8 cellular contexts compared by ENCODE assay signal in the genomic region with DNA sequence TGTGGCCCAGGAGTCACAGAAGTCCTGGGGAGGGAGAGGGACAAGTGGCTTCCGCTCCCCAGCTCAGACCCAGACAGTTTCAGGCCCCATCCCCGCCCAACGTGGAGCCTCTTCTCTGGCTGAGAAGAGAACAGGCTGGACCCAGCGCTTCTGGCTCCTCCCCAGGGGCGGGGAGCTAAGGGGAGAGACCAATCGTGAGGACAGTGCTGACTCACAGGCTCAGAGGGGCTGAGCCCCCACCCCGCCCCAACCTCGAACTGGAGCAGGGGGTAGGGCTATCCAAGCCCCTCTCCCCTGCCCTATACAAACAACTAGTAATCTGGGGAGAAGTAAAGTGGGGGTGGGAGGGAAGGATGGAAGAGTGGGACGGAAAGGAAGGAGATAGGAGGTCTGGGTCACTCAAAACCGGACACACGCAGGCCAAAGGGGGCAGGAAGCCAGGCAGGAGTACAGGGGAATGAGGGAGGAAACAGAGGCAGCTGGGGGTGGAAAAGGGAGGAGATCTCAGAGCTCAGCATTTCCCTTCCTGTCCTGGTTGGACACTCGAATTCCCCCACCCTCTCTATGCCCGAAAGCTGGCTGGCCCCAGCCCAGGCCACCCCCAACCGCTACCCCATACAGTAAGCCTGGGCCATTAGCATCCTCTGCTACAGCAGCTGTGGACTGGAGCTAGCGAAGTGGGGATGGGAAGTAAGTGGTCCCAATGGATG. TPM values are rescaled to one million over a fixed set of nuclear protein-coding genes. Genes with fewer than 3 reads are reported as not detected.
A peak's percentile ranks its signal among the peaks of the same experiment; 100 is the strongest.
DNase-seq lines count a peak whose midpoint lies in the region; ATAC-seq and TF ChIP-seq lines count a peak whose summit lies in the region.

A gene with protein sequence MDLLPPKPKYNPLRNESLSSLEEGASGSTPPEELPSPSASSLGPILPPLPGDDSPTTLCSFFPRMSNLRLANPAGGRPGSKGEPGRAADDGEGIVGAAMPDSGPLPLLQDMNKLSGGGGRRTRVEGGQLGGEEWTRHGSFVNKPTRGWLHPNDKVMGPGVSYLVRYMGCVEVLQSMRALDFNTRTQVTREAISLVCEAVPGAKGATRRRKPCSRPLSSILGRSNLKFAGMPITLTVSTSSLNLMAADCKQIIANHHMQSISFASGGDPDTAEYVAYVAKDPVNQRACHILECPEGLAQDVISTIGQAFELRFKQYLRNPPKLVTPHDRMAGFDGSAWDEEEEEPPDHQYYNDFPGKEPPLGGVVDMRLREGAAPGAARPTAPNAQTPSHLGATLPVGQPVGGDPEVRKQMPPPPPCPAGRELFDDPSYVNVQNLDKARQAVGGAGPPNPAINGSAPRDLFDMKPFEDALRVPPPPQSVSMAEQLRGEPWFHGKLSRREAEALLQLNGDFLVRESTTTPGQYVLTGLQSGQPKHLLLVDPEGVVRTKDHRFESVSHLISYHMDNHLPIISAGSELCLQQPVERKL (minus strand): TSS at position 117 of the 710 bp plus-strand sequence. CDS start 221 bp downstream, outside the sequence.

- peaks cover 33% of the 10 kb centered on the region for H3K4me1 Mint-ChIP-seq in activated T-cell treated with anti-CD3 and anti-CD28 coated beads, Interleukin-2, amount 50 U/mL, for 24 hours (ENCODE audit: low read depth)

- peak; percentile 54 for DNase-seq in activated T-cell treated with anti-CD3 and anti-CD28 coated beads, Interleukin-2, amount 50 U/mL, for 24 hours
- DNase-seq in activated T-cell treated with anti-CD3 and anti-CD28 coated beads for 4 hours (no peak), NCI-H446 (lab: John Stamatoyannopoulos, UW) (peak; percentile 84 to 93), fibroblast of mammary gland (ENCODE audit: low read depth) (peak; percentile 94), thyroid gland (peak; percentile 93 to 95)
- peak; percentile 66 to 69 for DNase-seq in activated T-cell treated with anti-CD3 and anti-CD28 coated beads, Interleukin-2, amount 50 U/mL, for 48 hours

- H3K27ac ChIP-seq in muscle layer of duodenum (ENCODE audit: low read length) (peak within 1 kb of the TSS; percentile 78), thyroid gland (peak within 1 kb of the TSS; percentile 95 to 99 (median 98))

- H3K4me3 Mint-ChIP-seq in activated T-cell treated with anti-CD3 and anti-CD28 coated beads, Interleukin-2, amount 50 U/mL, for 24 hours: peak within 1 kb of the TSS; percentile 40

- no peaks in the 10 kb centered on the region for H3K9me3 ChIP-seq in muscle layer of duodenum (ENCODE audit: control insufficient read depth in 1 of 2, low read length in 2 of 2)
- no peaks in the 10 kb centered on the region for H3K9me3 ChIP-seq in thyroid gland

- peaks cover 26 to 38% of the 10 kb centered on the region in 2 donors for H3K36me3 ChIP-seq in muscle layer of duodenum (ENCODE audit: control insufficient read depth in 1 of 2, insufficient read depth in 2 of 2, low read length in 2 of 2)
- H3K36me3 ChIP-seq in thyroid gland: peaks cover 15 to 23% of the 10 kb centered on the region in 2 donors

- no peak for TF ChIP-seq CTCF in fibroblast of mammary gland (conservative IDR thresholded peaks at IDR 0.05; ENCODE audit: control insufficient read depth, insufficient read depth, low read depth, low read length)
- TF ChIP-seq CTCF in thyroid gland (IDR thresholded peaks at IDR 0.05): no peak

- no peaks in the 10 kb centered on the region for H3K27me3 Mint-ChIP-seq in activated T-cell treated with anti-CD3 and anti-CD28 coated beads, Interleukin-2, amount 50 U/mL, for 24 hours

- WGBS in thyroid gland, 2 donors: 25 to 27% methylated on average over 10 to 14 of the region's 15 CpGs

- TF ChIP-seq POLR2A in thyroid gland (IDR thresholded peaks at IDR 0.05): peak in 1 of 2 donors; percentile 83

- no peak for ATAC-seq in HG03457 (IDR thresholded peaks at IDR 0.05; ENCODE audit: unreplicated experiment)

- H3K4me3 ChIP-seq in fibroblast of mammary gland (ENCODE audit: control insufficient read depth, low read depth, low read length): peak within 1 kb of the TSS; percentile 79
- peak within 1 kb of the TSS; percentile 48 to 65 for H3K4me3 ChIP-seq in muscle layer of duodenum (ENCODE audit: low read depth in 1 of 2, low read length in 2 of 2)
- peak within 1 kb of the TSS in 2 of 3 donors; percentile 23 to 38 for H3K4me3 ChIP-seq in thyroid gland (replicated peaks in 1 of 3)

- intact Hi-C loops in thyroid gland (cut with DNase I): loop anchor here (5.0 kb wide), 1 partner anchor 82 kb away; a partner anchor contains a TSS

- H3K27ac Mint-ChIP-seq in activated T-cell treated with anti-CD3 and anti-CD28 coated beads, Interleukin-2, amount 50 U/mL, for 24 hours: peak within 1 kb of the TSS; percentile 88

- peaks cover 17 to 39% of the 10 kb centered on the region in 2 donors for H3K4me1 ChIP-seq in muscle layer of duodenum (ENCODE audit: control insufficient read depth in 1 of 2, insufficient read depth in 2 of 2, low read length in 2 of 2)
- peaks cover 37 to 51% of the 10 kb centered on the region in 2 donors for H3K4me1 ChIP-seq in thyroid gland

- H3K36me3 Mint-ChIP-seq in activated T-cell treated with anti-CD3 and anti-CD28 coated beads, Interleukin-2, amount 50 U/mL, for 24 hours (ENCODE audit: low read depth): peaks cover 59% of the 10 kb centered on the region

- no peaks in the 10 kb centered on the region for H3K27me3 ChIP-seq in muscle layer of duodenum (ENCODE audit: low read depth, low read length)
- H3K27me3 ChIP-seq in thyroid gland: no peaks in the 10 kb centered on the region

- no peaks in the 10 kb centered on the region for H3K9me3 Mint-ChIP-seq in activated T-cell treated with anti-CD3 and anti-CD28 coated beads, Interleukin-2, amount 50 U/mL, for 24 hours

RNA-seq across cellular contexts. Expression of the gene that starts here (rescaled TPM):
- 100 to 1,000 TPM; 108 to 168 (median 123) TPM for total RNA-seq in thyroid gland
